Comparison of ENCODE assay signal across 31 cellular contexts in the genomic region with DNA sequence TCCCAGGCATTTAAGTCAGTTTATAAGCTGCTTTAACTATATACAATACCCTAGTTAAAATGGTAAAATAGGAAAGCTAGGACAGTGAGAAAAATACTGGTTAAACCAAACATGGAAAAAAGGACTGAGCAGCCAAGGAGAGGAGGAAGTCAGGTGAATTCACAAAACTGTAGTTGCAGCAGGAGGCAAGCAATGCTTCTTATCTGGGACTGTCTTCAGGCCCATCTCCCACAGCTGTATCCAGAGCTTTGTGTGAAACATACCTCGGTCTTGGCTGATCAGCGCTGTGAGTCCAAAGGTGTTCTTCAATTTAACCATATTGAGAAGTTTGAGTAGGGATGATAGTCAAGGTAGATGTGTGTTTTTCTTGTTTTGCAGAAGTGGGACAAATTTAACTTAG. TPM values are rescaled to one million over a fixed set of nuclear protein-coding genes. Genes with fewer than 3 reads are reported as not detected.
"Had no signal": no experiment of that assay in that cellular context is flagged by ENCODE, and none has a peak within 500 bp of the region (broad histone marks: within the 10 kb centered on the region; RNA-seq: fewer than 3 reads in every experiment).

No MANE protein-coding gene starts in this region.

- H3K9me3 Mint-ChIP-seq: activated naive CD4-positive, alpha-beta T cell treated with anti-CD3 and anti-CD28 coated beads, Interleukin-2, amount 50 U/mL, for 24 hours; activated naive CD8-positive, alpha-beta T cell treated with anti-CD3 and anti-CD28 coated beads, Interleukin-2, amount 10 ng/mL, durations not matched to agents 7 days and 5 days; activated T-cell treated with anti-CD3 and anti-CD28 coated beads, Interleukin-2, amount 50 U/mL, for 24 hours; activated T-helper 2 cell treated with anti-CD3 and anti-CD28 coated beads, Interferon-gamma antibody, Interleukin-2, Interleukin-4, amounts not matched to agents 10 μg/mL and 5 μg/mL and 100 μg/mL, durations not matched to agents 14 hours and 24 hours and 36 hours had no signal

- DNase-seq: activated CD4-positive, alpha-beta T cell treated with anti-CD3 and anti-CD28 coated beads for 1 hour; activated CD4-positive, alpha-beta T cell treated with anti-CD3 and anti-CD28 coated beads for 48 hours; activated CD4-positive, CD25-positive, alpha-beta regulatory T cell; activated CD8-positive, alpha-beta T cell treated with anti-CD3 and anti-CD28 coated beads, Interleukin-2, amount 10 ng/mL, durations not matched to agents 7 days and 5 days; activated gamma-delta T cell; activated naive CD4-positive, alpha-beta T cell treated with Interleukin-2 at 50 U/mL for 16 hours; activated naive CD8-positive, alpha-beta T cell treated with anti-CD3 and anti-CD28 coated beads, Interleukin-2, amount 10 ng/mL, durations not matched to agents 7 days and 5 days; activated T-cell treated with anti-CD3 and anti-CD28 coated beads, Interleukin-2, amount 50 U/mL, for 24 hours; amygdala; body of pancreas; NCI-H187; NCI-H2029 treated with DMSO at 0.1 percent for 48 hours; NCI-H2107; NCI-H524 treated with DMSO at 0.1 percent for 48 hours; Peyer's patch; SIG-M5; T-helper 1 cell; T-helper 9 cell had no signal

- ATAC-seq: activated CD8-positive, alpha-beta T cell treated with anti-CD3 and anti-CD28 coated beads, Interleukin-2, amount 10 ng/mL, durations not matched to agents 7 days and 5 days; body of pancreas; Right ventricle myocardium inferior had no signal

- H3K27me3 ChIP-seq: ascending aorta, body of pancreas, breast epithelium, Peyer's patch had no signal

- H3K9me3 ChIP-seq: ascending aorta, body of pancreas, breast epithelium, Peyer's patch had no signal

- H3K27me3 Mint-ChIP-seq: activated naive CD4-positive, alpha-beta T cell treated with anti-CD3 and anti-CD28 coated beads, Interleukin-2, amount 50 U/mL, for 24 hours had no signal

- H3K4me1 ChIP-seq: ascending aorta, body of pancreas, breast epithelium, Peyer's patch had no signal

- H3K4me3 Mint-ChIP-seq: activated CD8-positive, alpha-beta T cell treated with anti-CD3 and anti-CD28 coated beads, Interleukin-2, amount 10 ng/mL, durations not matched to agents 7 days and 5 days; activated naive CD4-positive, alpha-beta T cell treated with anti-CD3 and anti-CD28 coated beads, Interleukin-2, amount 50 U/mL, for 24 hours; activated naive CD8-positive, alpha-beta T cell treated with anti-CD3 and anti-CD28 coated beads, Interleukin-2, amount 10 ng/mL, durations not matched to agents 7 days and 5 days; activated T-cell treated with anti-CD3 and anti-CD28 coated beads, Interleukin-2, amount 50 U/mL, for 24 hours had no signal

- H3K27ac ChIP-seq: ascending aorta, body of pancreas, breast epithelium, Peyer's patch, RWPE1, VCaP had no signal

- H3K27ac Mint-ChIP-seq: activated CD8-positive, alpha-beta T cell treated with anti-CD3 and anti-CD28 coated beads, Interleukin-2, amount 10 ng/mL, durations not matched to agents 7 days and 5 days; activated naive CD4-positive, alpha-beta T cell treated with anti-CD3 and anti-CD28 coated beads, Interleukin-2, amount 50 U/mL, for 24 hours; activated naive CD8-positive, alpha-beta T cell treated with anti-CD3 and anti-CD28 coated beads, Interleukin-2, amount 10 ng/mL, durations not matched to agents 7 days and 5 days; activated T-cell treated with anti-CD3 and anti-CD28 coated beads, Interleukin-2, amount 50 U/mL, for 24 hours; activated T-helper 2 cell treated with anti-CD3 and anti-CD28 coated beads, Interferon-gamma antibody, Interleukin-2, Interleukin-4, amounts not matched to agents 10 μg/mL and 5 μg/mL and 100 μg/mL, durations not matched to agents 14 hours and 24 hours and 36 hours had no signal

- H3K4me3 ChIP-seq: ascending aorta, body of pancreas, breast epithelium, Peyer's patch had no signal

- H3K36me3 ChIP-seq: ascending aorta, breast epithelium, Peyer's patch had no signal

- H3K4me1 Mint-ChIP-seq: activated naive CD4-positive, alpha-beta T cell treated with anti-CD3 and anti-CD28 coated beads, Interleukin-2, amount 50 U/mL, for 24 hours; activated naive CD8-positive, alpha-beta T cell treated with anti-CD3 and anti-CD28 coated beads, Interleukin-2, amount 10 ng/mL, durations not matched to agents 7 days and 5 days had no signal

- H3K36me3 Mint-ChIP-seq: activated naive CD4-positive, alpha-beta T cell treated with anti-CD3 and anti-CD28 coated beads, Interleukin-2, amount 50 U/mL, for 24 hours; activated naive CD8-positive, alpha-beta T cell treated with anti-CD3 and anti-CD28 coated beads, Interleukin-2, amount 10 ng/mL, durations not matched to agents 7 days and 5 days had no signal

RNA-seq across cellular contexts. Expression of a gene that starts 30.3 kb away (rescaled TPM):
- total RNA-seq: activated CD8-positive, alpha-beta T cell treated with anti-CD3 and anti-CD28 coated beads, Interleukin-2, amount 10 ng/mL, durations not matched to agents 7 days and 5 days; activated naive CD8-positive, alpha-beta T cell treated with anti-CD3 and anti-CD28 coated beads, Interleukin-2, amount 10 ng/mL, durations not matched to agents 7 days and 5 days; activated T-helper 2 cell treated with anti-CD3 and anti-CD28 coated beads, Interferon-gamma antibody, Interleukin-2, Interleukin-4, amounts not matched to agents 10 μg/mL and 5 μg/mL and 100 μg/mL, durations not matched to agents 14 hours and 24 hours and 36 hours; ascending aorta; body of pancreas; breast epithelium; cardiac septum; M059J; NCI-H460; PC-3; Peyer's patch; Right ventricle myocardium inferior; SK-MEL-5 had no signal
- polyA plus RNA-seq: adipose tissue had no signal
